1 cellular context compared by ENCODE assay signal in the genomic region with DNA sequence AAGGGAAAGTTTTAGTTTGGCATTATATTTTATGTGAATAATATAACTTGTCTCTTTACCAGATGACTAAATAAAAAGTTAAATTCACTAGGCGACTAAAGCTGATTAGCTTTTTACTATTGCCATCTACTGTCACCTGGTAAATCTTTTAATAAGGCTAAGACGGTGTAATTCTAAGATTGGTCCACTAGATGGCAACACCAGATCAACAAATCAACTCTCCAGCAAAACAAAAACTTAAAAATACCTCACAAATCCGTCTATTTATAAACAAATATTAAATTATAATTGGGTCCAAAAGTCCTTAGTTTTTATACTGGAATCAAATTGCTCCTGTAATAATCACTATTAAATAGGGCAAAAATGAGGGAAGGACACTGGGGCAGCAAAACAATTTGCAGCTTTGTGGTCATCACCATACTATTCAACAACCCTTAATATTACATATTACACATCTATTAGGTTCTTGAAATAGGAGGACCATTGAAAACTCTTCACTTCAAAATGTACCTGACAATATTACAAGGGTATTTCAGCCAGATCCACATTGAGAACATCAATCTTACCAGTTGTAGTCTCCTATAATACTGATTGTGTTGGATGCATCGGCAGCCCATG.
TF ChIP-seq lines count a peak whose summit lies in the region.

No MANE protein-coding gene starts in this region.

TF ChIP-seq in endothelial cell of umbilical vein, 7 proteins besides CTCF, POLR2A, EP300 and RAD21:
- TF ChIP-seq FOS (IDR thresholded peaks at IDR 0.05; ENCODE audit: borderline replicate concordance, insufficient read depth, low read length) (no peak), POLR2AphosphoS5 (IDR thresholded peaks at IDR 0.05; ENCODE audit: insufficient read depth, low read depth, low read length) (no peak), MYC (IDR thresholded peaks at IDR 0.05; ENCODE audit: low read depth, low read length) (no peak), GATA2 (IDR thresholded peaks at IDR 0.05; ENCODE audit: insufficient read depth, insufficient read length, low read depth, low read length) (no peak), JUN (IDR thresholded peaks at IDR 0.05; ENCODE audit: borderline replicate concordance, insufficient read depth, insufficient read length, low read depth) (no peak), MAX (IDR thresholded peaks at IDR 0.05; ENCODE audit: insufficient read depth, insufficient read length) (no peak), EZH2 (IDR thresholded peaks at IDR 0.05; ENCODE audit: borderline replicate concordance, low read depth, low read length, severe bottlenecking) (no peak)
TF ChIP-seq in endothelial cell of umbilical vein: peak in this region for 0.
